1 cellular context compared by ENCODE assay signal in genomic region chr19:5905072-5905778, GRCh38.
TF ChIP-seq lines count a peak whose summit lies in the region.

No MANE protein-coding gene starts in this region.

TF ChIP-seq in HepG2, 621 proteins besides CTCF, POLR2A, EP300 and RAD21 (continues in another document):
- 0 out of 2 replicates have a peak, but pooled peaks have one; percentile 46 for TF ChIP-seq ZNF441 (CRISPR knock-in tag; IDR thresholded peaks at IDR 0.05; ENCODE audit: borderline replicate concordance)
- TF ChIP-seq HMGXB4 (CRISPR knock-in tag; IDR thresholded peaks at IDR 0.05; ENCODE audit: borderline replicate concordance in 1 of 2, low read depth in 1 of 2), result 0 out of 4 replicates have a peak, but pooled peaks of 1 of the 2 experiments have one; percentile 1
- TF ChIP-seq SNAPC2 (CRISPR knock-in tag; IDR thresholded peaks at IDR 0.05), result 0 out of 2 replicates have a peak, but pooled peaks have one; percentile 1
- peak; percentile 68; the same call in 1 of the 2 replicates for TF ChIP-seq UBTF (CRISPR knock-in tag; IDR thresholded peaks at IDR 0.05)
- no peak for TF ChIP-seq TBP (CRISPR knock-in tag; IDR thresholded peaks at IDR 0.05)
- TF ChIP-seq EHMT2 (IDR thresholded peaks at IDR 0.05; ENCODE audit: borderline replicate concordance, low read depth, low read length), result no peak
- no peak for TF ChIP-seq ZNF556 (CRISPR knock-in tag; IDR thresholded peaks at IDR 0.05; ENCODE audit: borderline replicate concordance)
- 0 out of 2 replicates have a peak, but pooled peaks have one; percentile 20 for TF ChIP-seq HNF4G (IDR thresholded peaks at IDR 0.05; ENCODE audit: borderline replicate concordance, low read depth, low read length)
- TF ChIP-seq HNF4G (CRISPR knock-in tag; IDR thresholded peaks at IDR 0.05; ENCODE audit: borderline replicate concordance, low read depth), result no peak
- no peak for TF ChIP-seq NCOA1 (CRISPR knock-in tag; IDR thresholded peaks at IDR 0.05)
- 0 out of 2 replicates have a peak, but pooled peaks have one; percentile 46 for TF ChIP-seq REXO4 (CRISPR knock-in tag; IDR thresholded peaks at IDR 0.05; ENCODE audit: borderline replicate concordance)
- peak; percentile 51; the same call in 1 of the 2 replicates for TF ChIP-seq POLR2G (IDR thresholded peaks at IDR 0.05; ENCODE audit: low read depth, low read length)
- no peak for TF ChIP-seq NR2C2 (CRISPR knock-in tag; IDR thresholded peaks at IDR 0.05; ENCODE audit: borderline replicate concordance)
- peak; percentile 63; the same call in 1 of the 2 replicates for TF ChIP-seq ZFX (CRISPR knock-in tag; IDR thresholded peaks at IDR 0.05; ENCODE audit: low read depth)
- no peak for TF ChIP-seq ARNT2 (CRISPR knock-in tag; IDR thresholded peaks at IDR 0.05; ENCODE audit: low read depth)
- no peak for TF ChIP-seq SETDB1 (CRISPR knock-in tag; IDR thresholded peaks at IDR 0.05; ENCODE audit: borderline replicate concordance)
- TF ChIP-seq ZNF33A (CRISPR knock-in tag; IDR thresholded peaks at IDR 0.05; ENCODE audit: borderline replicate concordance), result no peak
- 0 out of 2 replicates have a peak, but pooled peaks have one; percentile 35 for TF ChIP-seq CCDC6 (CRISPR knock-in tag; IDR thresholded peaks at IDR 0.05)
- TF ChIP-seq RBM39 (IDR thresholded peaks at IDR 0.05; ENCODE audit: low read depth, low read length, poor library complexity, severe bottlenecking), result no peak
- TF ChIP-seq CBX1 (IDR thresholded peaks at IDR 0.05; ENCODE audit: low read depth), result peak; percentile 12
- peak; percentile 15; the same call in 1 of the 2 replicates for TF ChIP-seq RBFOX2 (IDR thresholded peaks at IDR 0.05; ENCODE audit: low read depth, low read length)
- no peak for TF ChIP-seq CHD4 (IDR thresholded peaks at IDR 0.05; ENCODE audit: borderline replicate concordance, low read length)
- no peak for TF ChIP-seq ZNF503 (CRISPR knock-in tag; IDR thresholded peaks at IDR 0.05)
- no peak for TF ChIP-seq TOE1 (CRISPR knock-in tag; IDR thresholded peaks at IDR 0.05)
- no peak for TF ChIP-seq MIER3 (CRISPR knock-in tag; IDR thresholded peaks at IDR 0.05; ENCODE audit: borderline replicate concordance)
- TF ChIP-seq PREB (CRISPR knock-in tag; IDR thresholded peaks at IDR 0.05), result no peak
- TF ChIP-seq ATF7 (IDR thresholded peaks at IDR 0.05), result no peak
- 0 out of 2 replicates have a peak, but pooled peaks have one; percentile 35 for TF ChIP-seq ATF7 (CRISPR knock-in tag; IDR thresholded peaks at IDR 0.05)
- 0 out of 2 replicates have a peak, but pooled peaks have one; percentile 26 for TF ChIP-seq MTA1 (CRISPR knock-in tag; IDR thresholded peaks at IDR 0.05; ENCODE audit: borderline replicate concordance)
- no peak for TF ChIP-seq SSRP1 (CRISPR knock-in tag; IDR thresholded peaks at IDR 0.05)
- TF ChIP-seq SRSF4 (IDR thresholded peaks at IDR 0.05; ENCODE audit: low read depth, low read length, poor library complexity, severe bottlenecking), result no peak
- TF ChIP-seq RELA (CRISPR knock-in tag; IDR thresholded peaks at IDR 0.05), result no peak
- no peak for TF ChIP-seq KMT2B (CRISPR knock-in tag; IDR thresholded peaks at IDR 0.05)
- peak; percentile 23; the same call in 1 of the 2 replicates for TF ChIP-seq ZNF460 (CRISPR knock-in tag; IDR thresholded peaks at IDR 0.05; ENCODE audit: borderline replicate concordance)
- TF ChIP-seq MEF2D (CRISPR knock-in tag; IDR thresholded peaks at IDR 0.05), result no peak
- TF ChIP-seq TMF1 (CRISPR knock-in tag; IDR thresholded peaks at IDR 0.05; ENCODE audit: low read depth), result 0 out of 2 replicates have a peak, but pooled peaks have one; percentile 2
- TF ChIP-seq TBX2 (CRISPR knock-in tag; IDR thresholded peaks at IDR 0.05; ENCODE audit: borderline replicate concordance), result no peak
- peak; percentile 3; the same call in 1 of the 2 replicates for TF ChIP-seq MED1 (CRISPR knock-in tag; IDR thresholded peaks at IDR 0.05)
- 0 out of 2 replicates have a peak, but pooled peaks have one; percentile 1 for TF ChIP-seq ZSCAN21 (CRISPR knock-in tag; IDR thresholded peaks at IDR 0.05; ENCODE audit: borderline replicate concordance)
- no peak for TF ChIP-seq JDP2 (CRISPR knock-in tag; IDR thresholded peaks at IDR 0.05; ENCODE audit: borderline replicate concordance)
- TF ChIP-seq ZSCAN31 (CRISPR knock-in tag; IDR thresholded peaks at IDR 0.05; ENCODE audit: low read depth), result peak; percentile 9; the same call in 1 of the 2 replicates
- no peak for TF ChIP-seq CREB3 (CRISPR knock-in tag; IDR thresholded peaks at IDR 0.05)
- no peak for TF ChIP-seq HBP1 (CRISPR knock-in tag; IDR thresholded peaks at IDR 0.05; ENCODE audit: low read depth)
- TF ChIP-seq E2F1 (CRISPR knock-in tag; IDR thresholded peaks at IDR 0.05), result no peak
- TF ChIP-seq CSRNP1 (CRISPR knock-in tag; IDR thresholded peaks at IDR 0.05), result no peak
- no peak for TF ChIP-seq ZBTB4 (CRISPR knock-in tag; IDR thresholded peaks at IDR 0.05; ENCODE audit: borderline replicate concordance)
- peak; percentile 51 for TF ChIP-seq ZFY (CRISPR knock-in tag; IDR thresholded peaks at IDR 0.05)
- no peak for TF ChIP-seq KAT8 (CRISPR knock-in tag; IDR thresholded peaks at IDR 0.05)
- no peak for TF ChIP-seq FIP1L1 (IDR thresholded peaks at IDR 0.05; ENCODE audit: borderline replicate concordance, insufficient read depth, low read depth, low read length)
- TF ChIP-seq ZFP82 (CRISPR knock-in tag; IDR thresholded peaks at IDR 0.05; ENCODE audit: borderline replicate concordance), result no peak
